22 cellular contexts compared by ENCODE assay signal in genomic region chr4:103397527-103397926, GRCh38.
A peak's percentile ranks its signal among the peaks of the same experiment; 100 is the strongest.
DNase-seq lines count a peak whose midpoint lies in the region; ATAC-seq and TF ChIP-seq lines count a peak whose summit lies in the region.
"Had no signal": no experiment of that assay in that cellular context is flagged by ENCODE, and none has a peak within 500 bp of the region (broad histone marks: within the 10 kb centered on the region; RNA-seq: fewer than 3 reads in every experiment).

No MANE protein-coding gene starts in this region.

- H3K4me1 ChIP-seq in neural progenitor cell = no peaks in the 10 kb centered on the region
- H3K4me1 ChIP-seq: BLaER1, HAP-1 had no signal

- H4K20me1 ChIP-seq in neural progenitor cell (ENCODE audit: low read depth) = no peaks in the 10 kb centered on the region
- H4K20me1 ChIP-seq: BLaER1 had no signal

- no peak overlapping the region for H3K4me2 ChIP-seq in neural progenitor cell
- H3K4me2 ChIP-seq: BLaER1 had no signal

- H3K36me3 ChIP-seq in neural progenitor cell = no peaks in the 10 kb centered on the region
- H3K36me3 ChIP-seq: BLaER1, HAP-1 had no signal

- ATAC-seq in WTC11 = no peak
- ATAC-seq: CD8-positive, alpha-beta T cell; GM12878 had no signal

- H3F3A ChIP-seq in neural progenitor cell (ENCODE audit: low read depth) = no peaks in the 10 kb centered on the region

- CTCF ChIA-PET in WTC11 (lab: Charles Lee) = no interaction called here
- CTCF ChIA-PET in activated naive CD4-positive, alpha-beta T cell treated with anti-CD3 and anti-CD28 coated beads, Interleukin-2, amount 10 ng/mL, durations not matched to agents 7 days and 5 days (lab: Charles Lee) = no interaction called here

- H3K27me3 Mint-ChIP-seq in WTC11 (ENCODE audit: low read depth) = no peaks in the 10 kb centered on the region
- no peaks in the 10 kb centered on the region for H3K27me3 Mint-ChIP-seq in neural progenitor cell (ENCODE audit: insufficient read depth, low read depth)
- no peaks in the 10 kb centered on the region for H3K27me3 Mint-ChIP-seq in progenitor cell of endocrine pancreas
- no peaks in the 10 kb centered on the region for H3K27me3 Mint-ChIP-seq in activated naive CD4-positive, alpha-beta T cell treated with anti-CD3 and anti-CD28 coated beads, Interleukin-2, amount 10 ng/mL, durations not matched to agents 7 days and 5 days
- H3K27me3 Mint-ChIP-seq: B cell had no signal

- H3K9me3 Mint-ChIP-seq in WTC11 = no peaks in the 10 kb centered on the region
- H3K9me3 Mint-ChIP-seq in neural progenitor cell = no peaks in the 10 kb centered on the region
- H3K9me3 Mint-ChIP-seq in progenitor cell of endocrine pancreas (ENCODE audit: low read depth) = no peaks in the 10 kb centered on the region
- H3K9me3 Mint-ChIP-seq in activated naive CD4-positive, alpha-beta T cell treated with anti-CD3 and anti-CD28 coated beads, Interleukin-2, amount 10 ng/mL, durations not matched to agents 7 days and 5 days = no peaks in the 10 kb centered on the region
- H3K9me3 Mint-ChIP-seq: HFFc6 had no signal

- H3K9me3 ChIP-seq in neural progenitor cell (ENCODE audit: low read depth) = no peaks in the 10 kb centered on the region
- H3K9me3 ChIP-seq: BLaER1, Caco-2, HAP-1 had no signal

- H3K27ac ChIP-seq in neural progenitor cell = no peak overlapping the region
- H3K27ac ChIP-seq: 22Rv1, BLaER1, C4-2B had no signal

- TF ChIP-seq CTCF in WTC11 (IDR thresholded peaks at IDR 0.05) (no peak), neural progenitor cell (IDR thresholded peaks at IDR 0.05) (no peak), progenitor cell of endocrine pancreas (IDR thresholded peaks at IDR 0.05; ENCODE audit: unreplicated experiment) (no peak)

- H3K36me3 Mint-ChIP-seq in WTC11 (no peaks in the 10 kb centered on the region), neural progenitor cell (no peaks in the 10 kb centered on the region), progenitor cell of endocrine pancreas (ENCODE audit: insufficient read depth) (no peaks in the 10 kb centered on the region)
- no peaks in the 10 kb centered on the region for H3K36me3 Mint-ChIP-seq in activated naive CD4-positive, alpha-beta T cell treated with anti-CD3 and anti-CD28 coated beads, Interleukin-2, amount 10 ng/mL, durations not matched to agents 7 days and 5 days
- H3K36me3 Mint-ChIP-seq: CD4-positive, CD25-positive, alpha-beta regulatory T cell; CD8-positive, alpha-beta T cell had no signal

- H3K4me3 Mint-ChIP-seq in WTC11 = no peak overlapping the region
- no peak overlapping the region for H3K4me3 Mint-ChIP-seq in neural progenitor cell
- no peak overlapping the region for H3K4me3 Mint-ChIP-seq in progenitor cell of endocrine pancreas (ENCODE audit: low read depth)
- H3K4me3 Mint-ChIP-seq in activated naive CD4-positive, alpha-beta T cell treated with anti-CD3 and anti-CD28 coated beads, Interleukin-2, amount 10 ng/mL, durations not matched to agents 7 days and 5 days = no peak overlapping the region
- H3K4me3 Mint-ChIP-seq: B cell; CD4-positive, CD25-positive, alpha-beta regulatory T cell; CD8-positive, alpha-beta T cell; HFFc6 had no signal

- DNase-seq in SK-N-DZ (ENCODE audit: low spot score) (peak; percentile 35), WTC11 (ENCODE audit: low spot score) (no peak), neural progenitor cell (ENCODE audit: low spot score) (no peak), progenitor cell of endocrine pancreas (ENCODE audit: low spot score, unreplicated experiment) (no peak), NCI-H524 (lab: John Stamatoyannopoulos, UW) (no peak), NCI-H748 treated with DMSO at 0.1 percent for 48 hours (lab: John Stamatoyannopoulos, UW) (no peak)
- DNase-seq in NK-92 treated with Interleukin-12 subunit alpha and Interleukin-12 subunit beta, amount 100 ng/mL, for 24 hours (lab: John Stamatoyannopoulos, UW) = no peak
- no peak for DNase-seq in activated naive CD4-positive, alpha-beta T cell treated with anti-CD3 and anti-CD28 coated beads, Interleukin-2, amount 10 ng/mL, durations not matched to agents 7 days and 5 days
- DNase-seq: Caco-2; CD4-positive, CD25-positive, alpha-beta regulatory T cell; CD8-positive, alpha-beta T cell; DMS79; EL; GDM1; GOT3; HFFc6 had no signal

- H3K4me3 ChIP-seq in neural progenitor cell = no peak overlapping the region
- H3K4me3 ChIP-seq: BLaER1, GM12878, HAP-1 had no signal

- no peaks in the 10 kb centered on the region for H3K27me3 ChIP-seq in neural progenitor cell
- H3K27me3 ChIP-seq: BLaER1 had no signal

- H3K9ac ChIP-seq in neural progenitor cell = no peak overlapping the region
- H3K9ac ChIP-seq: BLaER1 had no signal

- no peaks in the 10 kb centered on the region for H3K79me2 ChIP-seq in neural progenitor cell (ENCODE audit: low read depth)

- H3K4me1 Mint-ChIP-seq in WTC11 = peaks cover 11% of the 10 kb centered on the region
- peaks cover 4% of the 10 kb centered on the region for H3K4me1 Mint-ChIP-seq in neural progenitor cell
- H3K4me1 Mint-ChIP-seq in progenitor cell of endocrine pancreas (ENCODE audit: low read depth) = no peaks in the 10 kb centered on the region
- no peaks in the 10 kb centered on the region for H3K4me1 Mint-ChIP-seq in activated naive CD4-positive, alpha-beta T cell treated with anti-CD3 and anti-CD28 coated beads, Interleukin-2, amount 10 ng/mL, durations not matched to agents 7 days and 5 days
- H3K4me1 Mint-ChIP-seq: B cell; CD4-positive, CD25-positive, alpha-beta regulatory T cell had no signal

- no peak overlapping the region for H2AFZ ChIP-seq in neural progenitor cell (replicated peaks)

- POLR2A ChIA-PET in WTC11 (lab: Charles Lee) = no interaction called here

- H3K27ac Mint-ChIP-seq in WTC11 (peak overlapping the region; percentile 30; the same call in 1 of the 2 replicates), neural progenitor cell (peak overlapping the region; percentile 43), progenitor cell of endocrine pancreas (peak overlapping the region; percentile 12)
- no peak overlapping the region for H3K27ac Mint-ChIP-seq in activated naive CD4-positive, alpha-beta T cell treated with anti-CD3 and anti-CD28 coated beads, Interleukin-2, amount 10 ng/mL, durations not matched to agents 7 days and 5 days
- H3K27ac Mint-ChIP-seq: B cell; CD4-positive, CD25-positive, alpha-beta regulatory T cell; CD8-positive, alpha-beta T cell; HFFc6 had no signal

TF ChIP-seq in WTC11, 78 proteins besides CTCF, POLR2A, EP300 and RAD21 (continues in another document):
- no peak for TF ChIP-seq ZNF396 (CRISPR knock-in tag; IDR thresholded peaks at IDR 0.05; ENCODE audit: borderline replicate concordance)
- no peak for TF ChIP-seq ELF4 (CRISPR knock-in tag; IDR thresholded peaks at IDR 0.05; ENCODE audit: low read depth)
- no peak for TF ChIP-seq ZNF416 (CRISPR knock-in tag; IDR thresholded peaks at IDR 0.05)
- TF ChIP-seq ATF1 (CRISPR knock-in tag; IDR thresholded peaks at IDR 0.05) = no peak
- no peak for TF ChIP-seq RORB (CRISPR knock-in tag; IDR thresholded peaks at IDR 0.05)
- TF ChIP-seq MXD4 (CRISPR knock-in tag; IDR thresholded peaks at IDR 0.05; ENCODE audit: borderline replicate concordance) = no peak
- no peak for TF ChIP-seq KAT7 (CRISPR knock-in tag; IDR thresholded peaks at IDR 0.05; ENCODE audit: borderline replicate concordance)
- no peak for TF ChIP-seq ZMAT4 (CRISPR knock-in tag; IDR thresholded peaks at IDR 0.05)
- TF ChIP-seq ATF6 (CRISPR knock-in tag; IDR thresholded peaks at IDR 0.05) = no peak
- no peak for TF ChIP-seq OVOL2 (CRISPR knock-in tag; IDR thresholded peaks at IDR 0.05; ENCODE audit: borderline replicate concordance)
- TF ChIP-seq ZNF219 (CRISPR knock-in tag; IDR thresholded peaks at IDR 0.05; ENCODE audit: borderline replicate concordance) = no peak
- TF ChIP-seq HMGXB4 (CRISPR knock-in tag; IDR thresholded peaks at IDR 0.05) = no peak
- no peak for TF ChIP-seq ZNF232 (CRISPR knock-in tag; IDR thresholded peaks at IDR 0.05)
- TF ChIP-seq NR2C2 (CRISPR knock-in tag; IDR thresholded peaks at IDR 0.05) = no peak
